In genomic region chr2:220310326-220310936, GRCh38 we compare ENCODE assay signal across 17 cellular contexts.
"Had no signal": no experiment of that assay in that cellular context is flagged by ENCODE, and none has a peak within 500 bp of the region (broad histone marks: within the 10 kb centered on the region; RNA-seq: fewer than 3 reads in every experiment).

No MANE protein-coding gene starts in this region.

- H3K9me3 Mint-ChIP-seq: T-helper 2 cell treated with Interferon-gamma antibody and Interleukin-4, amounts not matched to agents 5 μg/mL and 100 μg/mL, for 36 hours had no signal

- H3K36me3 ChIP-seq: breast epithelium, esophagus muscularis mucosa, heart left ventricle, upper lobe of right lung had no signal

- H3K27ac ChIP-seq: breast epithelium, dorsolateral prefrontal cortex, esophagus muscularis mucosa, foreskin keratinocyte, heart left ventricle, testis, upper lobe of right lung had no signal

- H3K27me3 Mint-ChIP-seq: stimulated activated naive CD8-positive, alpha-beta T cell treated with anti-CD3 and anti-CD28 coated beads, Interleukin-15, Interleukin-2, amounts not matched to agents 100 ng/mL and 50 ng/mL, for 24 hours had no signal

- H3K9me3 ChIP-seq: breast epithelium, esophagus muscularis mucosa, testis, upper lobe of right lung had no signal

- H3K36me3 Mint-ChIP-seq: activated naive CD4-positive, alpha-beta T cell treated with anti-CD3 and anti-CD28 coated beads, Interleukin-2, amount 50 U/mL, for 72 hours had no signal

- H3K4me3 ChIP-seq: breast epithelium, dorsolateral prefrontal cortex, esophagus muscularis mucosa, heart left ventricle, testis, upper lobe of right lung had no signal

- H3K27ac Mint-ChIP-seq: activated naive CD4-positive, alpha-beta T cell treated with anti-CD3 and anti-CD28 coated beads, Interleukin-2, amount 50 U/mL, for 72 hours; stimulated activated naive CD8-positive, alpha-beta T cell treated with anti-CD3 and anti-CD28 coated beads, Interleukin-15, Interleukin-2, amounts not matched to agents 100 ng/mL and 50 ng/mL, for 24 hours; T-helper 2 cell treated with Interferon-gamma antibody and Interleukin-4, amounts not matched to agents 5 μg/mL and 100 μg/mL, for 36 hours had no signal

- DNase-seq: activated effector memory CD4-positive, alpha-beta T cell treated with Interleukin-2 at 50 U/mL for 16 hours; amygdala; dorsolateral prefrontal cortex; foreskin keratinocyte; heart left ventricle; islet precursor cell; mesenchymal stem cell; stimulated activated CD4-positive, alpha-beta T cell treated with anti-CD3 and anti-CD28 coated beads, Interleukin-4, amount 100 ng/mL, for 1 hour; stimulated activated CD8-positive, alpha-beta memory T cell treated with anti-CD3 and anti-CD28 coated beads, Interleukin-4, amount 100 ng/mL, for 48 hours; testis; upper lobe of right lung had no signal

- H3K4me3 Mint-ChIP-seq: neural crest cell; stimulated activated naive CD8-positive, alpha-beta T cell treated with anti-CD3 and anti-CD28 coated beads, Interleukin-15, Interleukin-2, amounts not matched to agents 100 ng/mL and 50 ng/mL, for 24 hours; T-helper 2 cell treated with Interferon-gamma antibody and Interleukin-4, amounts not matched to agents 5 μg/mL and 100 μg/mL, for 36 hours had no signal
